ENCODE assay signal across 21 cellular contexts in genomic region chr17:40355804-40356758, GRCh38. TPM values are rescaled to one million over a fixed set of nuclear protein-coding genes. Genes with fewer than 3 reads are reported as not detected.
A peak's percentile ranks its signal among the peaks of the same experiment; 100 is the strongest.
DNase-seq lines count a peak whose midpoint lies in the region; ATAC-seq, FAIRE-seq and TF ChIP-seq lines count a peak whose summit lies in the region.
"Had no signal": no experiment of that assay in that cellular context is flagged by ENCODE, and none has a peak within 500 bp of the region (broad histone marks: within the 10 kb centered on the region; RNA-seq: fewer than 3 reads in every experiment).

No MANE protein-coding gene starts in this region.

- H2BK15ac ChIP-seq in neuronal stem cell (ENCODE audit: low read length): no peak overlapping the region

- no peak overlapping the region for H3K9ac ChIP-seq in astrocyte (ENCODE audit: low read length)
- no peak overlapping the region for H3K9ac ChIP-seq in neuronal stem cell (ENCODE audit: low read depth, low read length, poor library complexity)

- no peak overlapping the region for H3K23ac ChIP-seq in neuronal stem cell (ENCODE audit: low read depth, low read length, poor library complexity)

- no peak overlapping the region for H2BK5ac ChIP-seq in neuronal stem cell (ENCODE audit: low read length)

- no peaks in the 10 kb centered on the region for H3K9me3 Mint-ChIP-seq in astrocyte (ENCODE audit: unreplicated experiment)
- H3K9me3 Mint-ChIP-seq: activated CD8-positive, alpha-beta T cell treated with anti-CD3 and anti-CD28 coated beads for 36 hours; memory B cell; naive thymus-derived CD8-positive, alpha-beta T cell; T-helper 1 cell treated with Interleukin-12 subunit alpha and Interleukin-12 subunit beta and Interleukin-4 antibody, amounts not matched to agents 30 μg/mL and 1 μg/mL, for 36 hours had no signal

- no peak overlapping the region for H4K8ac ChIP-seq in neuronal stem cell (ENCODE audit: low read depth, low read length)

- H3K4me2 ChIP-seq in astrocyte (ENCODE audit: low read length): no peak overlapping the region
- no peak overlapping the region for H3K4me2 ChIP-seq in neuronal stem cell (ENCODE audit: insufficient read depth, low read length, poor library complexity, severe bottlenecking)

- H3K27me3 Mint-ChIP-seq in astrocyte (ENCODE audit: low read depth, unreplicated experiment): peaks cover 4% of the 10 kb centered on the region
- H3K27me3 Mint-ChIP-seq: activated CD8-positive, alpha-beta T cell treated with anti-CD3 and anti-CD28 coated beads for 36 hours; activated naive CD8-positive, alpha-beta T cell had no signal

- no peak for ATAC-seq in upper lobe of left lung (ENCODE audit: low FRiP score in 2 of 2)

- whole genome bisulfite sequencing in neuronal stem cell (ENCODE audit: extremely low coverage in 2 of 2, insufficient read length in 2 of 2, insufficient replicate concordance in 1 of 2), 2 donors: no CpG with 5 or more reads among the region's 33 CpGs
- 66 to 72% methylated on average over 16 to 19 of the region's 33 CpGs for WGBS in upper lobe of left lung, 2 donors

- peaks cover 4% of the 10 kb centered on the region for H3K79me2 ChIP-seq in astrocyte (ENCODE audit: insufficient read depth, low read length)

- no peak overlapping the region for H3K27ac ChIP-seq in astrocyte (ENCODE audit: low read depth, low read length)
- peak overlapping the region; percentile 63 for H3K27ac ChIP-seq in left ventricle myocardium inferior (replicated peaks)
- no peak overlapping the region for H3K27ac ChIP-seq in neuronal stem cell (replicated peaks; ENCODE audit: low read length)
- peak overlapping the region; percentile 4 to 75 (median 56) for H3K27ac ChIP-seq in upper lobe of left lung
- H3K27ac ChIP-seq: brain microvascular endothelial cell, epithelial cell of prostate, WERI-Rb-1 had no signal

- no peak overlapping the region for H3K4me3 Mint-ChIP-seq in astrocyte (ENCODE audit: unreplicated experiment)
- H3K4me3 Mint-ChIP-seq: activated CD8-positive, alpha-beta T cell treated with anti-CD3 and anti-CD28 coated beads for 36 hours; activated naive CD8-positive, alpha-beta T cell; memory B cell; naive thymus-derived CD8-positive, alpha-beta T cell; T-helper 1 cell treated with Interleukin-12 subunit alpha and Interleukin-12 subunit beta and Interleukin-4 antibody, amounts not matched to agents 30 μg/mL and 1 μg/mL, for 36 hours had no signal

- peaks cover 18% of the 10 kb centered on the region for H3K36me3 ChIP-seq in astrocyte (ENCODE audit: insufficient read depth, low read length)
- H3K36me3 ChIP-seq in left ventricle myocardium inferior: peaks cover 51% of the 10 kb centered on the region
- peaks cover 7 to 30% of the 10 kb centered on the region in 2 donors for H3K36me3 ChIP-seq in neuronal stem cell (replicated peaks in 1 of 2; ENCODE audit: control insufficient read depth in 2 of 2, insufficient read depth in 2 of 2, low read length in 2 of 2)
- peaks cover 17 to 62% (median 54%) of the 10 kb centered on the region in 4 donors for H3K36me3 ChIP-seq in upper lobe of left lung

- no peaks in the 10 kb centered on the region for H3K4me1 ChIP-seq in astrocyte (ENCODE audit: insufficient read depth, low read length)
- peaks cover 45% of the 10 kb centered on the region for H3K4me1 ChIP-seq in left ventricle myocardium inferior
- H3K4me1 ChIP-seq in neuronal stem cell (ENCODE audit: control insufficient read depth in 2 of 2, insufficient read depth in 1 of 2, low read depth in 1 of 2, low read length in 2 of 2): peaks cover 12 to 20% of the 10 kb centered on the region in 2 donors
- peaks cover 46 to 76% (median 47%) of the 10 kb centered on the region in 4 donors for H3K4me1 ChIP-seq in upper lobe of left lung

- H3K36me3 Mint-ChIP-seq in astrocyte (ENCODE audit: low read depth, unreplicated experiment): peaks cover 10% of the 10 kb centered on the region

- H2AFZ ChIP-seq in astrocyte (ENCODE audit: low read depth, low read length) (no peak overlapping the region), neuronal stem cell (ENCODE audit: low read length) (no peak overlapping the region)

- intact Hi-C loops in left ventricle myocardium inferior (cut with micrococcal nuclease): loop anchor here (10.0 kb wide), 1 partner anchor 59 kb away; the partner anchor contains the start of gene TOP2A

- H2BK120ac ChIP-seq in neuronal stem cell (ENCODE audit: low read depth, low read length): peak overlapping the region; percentile 68

- TF ChIP-seq CTCF in astrocyte (IDR thresholded peaks at IDR 0.05; ENCODE audit: insufficient read depth, low read depth, low read length) (no peak), left ventricle myocardium inferior (IDR thresholded peaks at IDR 0.05; ENCODE audit: borderline replicate concordance) (no peak), upper lobe of left lung (IDR thresholded peaks at IDR 0.05) (no peak)

- peak overlapping the region; percentile 71 for H3K18ac ChIP-seq in neuronal stem cell (ENCODE audit: low read length)

- no peak for FAIRE-seq in astrocyte (lab: Jason Lieb, UNC)

- TF ChIP-seq POLR2A in upper lobe of left lung (IDR thresholded peaks at IDR 0.05): no peak

- H3K4me3 ChIP-seq in astrocyte (ENCODE audit: insufficient read depth, low read depth, low read length) (no peak overlapping the region), left ventricle myocardium inferior (no peak overlapping the region), neuronal stem cell (ENCODE audit: low read length in 2 of 2) (no peak overlapping the region), upper lobe of left lung (no peak overlapping the region)

- peaks cover 38% of the 10 kb centered on the region for H4K20me1 ChIP-seq in astrocyte (ENCODE audit: insufficient read depth, low read length)

- no peak overlapping the region for H3K14ac ChIP-seq in neuronal stem cell (ENCODE audit: low read length)

- H2AK5ac ChIP-seq in neuronal stem cell (ENCODE audit: low read depth, low read length): peak overlapping the region; percentile 56

- H3K79me1 ChIP-seq in neuronal stem cell (ENCODE audit: low read depth, low read length): no peaks in the 10 kb centered on the region

- no peak overlapping the region for H2BK12ac ChIP-seq in neuronal stem cell (ENCODE audit: low read length)

- peak overlapping the region; percentile 83 for H3K27ac Mint-ChIP-seq in astrocyte (ENCODE audit: unreplicated experiment)
- H3K27ac Mint-ChIP-seq: activated CD8-positive, alpha-beta T cell treated with anti-CD3 and anti-CD28 coated beads for 36 hours; activated naive CD8-positive, alpha-beta T cell; memory B cell had no signal

- H3K27me3 ChIP-seq in astrocyte (ENCODE audit: insufficient read depth, low read length) (no peaks in the 10 kb centered on the region), left ventricle myocardium inferior (ENCODE audit: low read depth) (no peaks in the 10 kb centered on the region), neuronal stem cell (ENCODE audit: control insufficient read depth in 3 of 3, insufficient read depth in 3 of 3, low read depth in 1 of 3, low read length in 3 of 3) (peaks cover 0 to 5% (median 2%) of the 10 kb centered on the region in 3 experiments), upper lobe of left lung (no peaks in the 10 kb centered on the region)
- H3K27me3 ChIP-seq: brain microvascular endothelial cell had no signal

- peaks cover 14% of the 10 kb centered on the region for H3K4me1 Mint-ChIP-seq in astrocyte (ENCODE audit: low read depth, unreplicated experiment)

- TF ChIP-seq EP300 in upper lobe of left lung (IDR thresholded peaks at IDR 0.05): no peak

- H4K91ac ChIP-seq in neuronal stem cell (ENCODE audit: low read depth, low read length, poor library complexity): no peak overlapping the region

- H3K4ac ChIP-seq in neuronal stem cell (ENCODE audit: low read length): no peak overlapping the region

- H3K9me3 ChIP-seq in astrocyte (ENCODE audit: insufficient read depth, low read depth, low read length) (no peaks in the 10 kb centered on the region), left ventricle myocardium inferior (replicated peaks) (no peaks in the 10 kb centered on the region), neuronal stem cell (replicated peaks in 1 of 2; ENCODE audit: control insufficient read depth in 2 of 2, insufficient read depth in 1 of 2, low read depth in 1 of 2, low read length in 2 of 2) (no peaks in the 10 kb centered on the region), upper lobe of left lung (no peaks in the 10 kb centered on the region)

- DNase-seq in astrocyte (ENCODE audit: low read depth): no peak
- DNase-seq in left ventricle myocardium inferior: peak; percentile 68
- no peak for DNase-seq in neuronal stem cell (ENCODE audit: low spot score)
- no peak for DNase-seq in upper lobe of left lung
- no peak for DNase-seq in SKM-1 treated with dmso at 0.1 percent for 144 hours (lab: John Stamatoyannopoulos, UW; ENCODE audit: unreplicated experiment)
- no peak for DNase-seq in DMS 273 treated with DMSO at 0.1 percent for 48 hours (lab: John Stamatoyannopoulos, UW)
- no peak for DNase-seq in effector CD8-positive, alpha-beta T cell (lab: John Stamatoyannopoulos, UW)
- DNase-seq: activated CD8-positive, alpha-beta T cell treated with anti-CD3 and anti-CD28 coated beads for 36 hours; activated T-cell treated with anti-CD3 and anti-CD28 coated beads, Interleukin-2, amount 50 U/mL, for 48 hours; brain microvascular endothelial cell; COR-L47; cortex of kidney; naive thymus-derived CD8-positive, alpha-beta T cell; NCI-H446 treated with DMSO at 0.1 percent for 48 hours; stimulated activated naive CD4-positive, alpha-beta T cell treated with Interleukin-2 at 50 U/mL for 16 hours; WERI-Rb-1 had no signal

RNA-seq across cellular contexts. Expression of gene GJD3, which starts 8.5 kb away (rescaled TPM):
- 0.34 and 0.43 TPM in 2 replicates for total RNA-seq in astrocyte
- 0.88 TPM for total RNA-seq in left ventricle myocardium inferior
- 0.08 TPM for polyA plus RNA-seq in neuronal stem cell (2013, experiment 1 of 2)
- 0.07 TPM for polyA plus RNA-seq in neuronal stem cell (2013, experiment 2 of 2)
- 1 to 10 TPM in 4 of 6 donors, not detected in 2; 1.7 to 8.4 (median 4.5) TPM for total RNA-seq in upper lobe of left lung
- total RNA-seq: activated CD8-positive, alpha-beta T cell treated with anti-CD3 and anti-CD28 coated beads for 36 hours; naive thymus-derived CD8-positive, alpha-beta T cell; urinary bladder had no signal
- polyA plus RNA-seq: naive thymus-derived CD8-positive, alpha-beta T cell had no signal

RNA-seq across cellular contexts. Expression of gene RARA, which starts 47.1 kb away (rescaled TPM):
- total RNA-seq in astrocyte (37.6 and 38.8 TPM in 2 replicates), left ventricle myocardium inferior (17.1 TPM), upper lobe of left lung (10 to 100 TPM; 45.7 to 95.6 (median 85.9) TPM)
- polyA plus RNA-seq in neuronal stem cell (2013, experiment 1 of 2): 14.9 TPM
- polyA plus RNA-seq in neuronal stem cell (2013, experiment 2 of 2): 15.3 TPM

Comparison
In these comparisons a context has a peak if more than half of its experiments do, and no peak if none do; other contexts are left out.
1. H3K27ac ChIP-seq: peak in left ventricle myocardium inferior (single experiment) and upper lobe of left lung (4 of 4); none in astrocyte (single experiment) and neuronal stem cell (single experiment).